In the genomic region with DNA sequence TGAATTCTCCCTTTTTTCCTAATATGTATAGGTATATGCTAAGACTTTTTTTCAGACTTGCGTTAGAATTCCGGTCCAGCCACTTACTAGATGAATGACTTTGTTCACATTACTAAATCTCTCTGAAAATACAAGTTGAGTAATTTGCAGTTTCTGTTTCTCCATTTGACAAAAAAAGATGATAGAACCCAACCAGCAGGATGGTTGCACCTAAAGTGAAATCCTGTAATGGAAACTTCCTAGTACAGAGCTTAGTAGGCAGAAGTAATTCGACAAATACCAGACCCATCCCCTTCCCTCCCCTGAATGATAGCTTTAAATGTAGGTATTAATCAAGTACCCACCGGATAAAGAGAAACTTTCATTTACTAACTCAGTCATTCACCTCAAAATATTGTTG, we compare ENCODE assay signal across 14 cellular contexts.
DNase-seq lines count a peak whose midpoint lies in the region; ATAC-seq, FAIRE-seq and TF ChIP-seq lines count a peak whose summit lies in the region.
"Had no signal": no experiment of that assay in that cellular context is flagged by ENCODE, and none has a peak within 500 bp of the region (broad histone marks: within the 10 kb centered on the region; RNA-seq: fewer than 3 reads in every experiment).

No MANE protein-coding gene starts in this region.

- CTCF ChIA-PET in HCT116 (lab: Charles Lee) = no interaction called here

- H4K20me1 ChIP-seq in HCT116 (ENCODE audit: insufficient read depth) = no peaks in the 10 kb centered on the region

- no peak for TF ChIP-seq POLR2A in HCT116 (IDR thresholded peaks at IDR 0.05; ENCODE audit: borderline replicate concordance, extremely low read depth, insufficient read depth, insufficient read length)

- RAD21 ChIA-PET in HCT116 (lab: Charles Lee; ENCODE audit: low non-redundant PET in 1 of 2, low total read pairs in 2 of 2, uncharacterized antibody in 2 of 2, unreplicated experiment in 2 of 2) = no interaction called here

- H3K79me2 ChIP-seq in HCT116 (ENCODE audit: insufficient read depth, low read length) = no peaks in the 10 kb centered on the region

- H3K9ac ChIP-seq in HCT116 (ENCODE audit: low read length) = no peak overlapping the region

- peak overlapping the region; percentile 85 for H2AFZ ChIP-seq in HCT116 (ENCODE audit: low read depth, low read length, poor library complexity, severe bottlenecking)

- peak overlapping the region in 1 of 2 experiments; percentile 3; a peak in 1 of 4 replicates for H3K4me3 ChIP-seq in HCT116 (replicated peaks in 1 of 2; ENCODE audit: low read depth in 1 of 2, low read length in 2 of 2)
- H3K4me3 ChIP-seq: HAP-1 had no signal

- H3K27ac Mint-ChIP-seq in T-helper 2 cell treated with Interferon-gamma antibody and Interleukin-4, amounts not matched to agents 5 μg/mL and 100 μg/mL, for 36 hours = peak overlapping the region; percentile 16
- H3K27ac Mint-ChIP-seq in osteocyte (ENCODE audit: unreplicated experiment) = peak overlapping the region; percentile 57

- FAIRE-seq in frontal cortex (lab: Jason Lieb, UNC) = no peak

- H3K9me3 ChIP-seq in HCT116 (ENCODE audit: control insufficient read depth in 1 of 2, insufficient read depth in 1 of 2, low read depth in 1 of 2, low read length in 2 of 2) = no peaks in the 10 kb centered on the region
- H3K9me3 ChIP-seq: HAP-1 had no signal

- no peaks in the 10 kb centered on the region for H3K9me3 Mint-ChIP-seq in T-helper 2 cell treated with Interferon-gamma antibody and Interleukin-4, amounts not matched to agents 5 μg/mL and 100 μg/mL, for 36 hours
- peaks cover 3% of the 10 kb centered on the region for H3K9me3 Mint-ChIP-seq in osteocyte (ENCODE audit: unreplicated experiment)

- BruUV-seq in HCT116 (replicated peaks; lab: Mats Ljungman, UMichigan) = no TSS peak

- H3K36me3 Mint-ChIP-seq in T-helper 2 cell treated with Interferon-gamma antibody and Interleukin-4, amounts not matched to agents 5 μg/mL and 100 μg/mL, for 36 hours (ENCODE audit: low read depth) = no peaks in the 10 kb centered on the region
- H3K36me3 Mint-ChIP-seq in osteocyte (ENCODE audit: unreplicated experiment) = no peaks in the 10 kb centered on the region
- H3K36me3 Mint-ChIP-seq: naive thymus-derived CD8-positive, alpha-beta T cell had no signal

- peak overlapping the region; percentile 44 for H3K4me3 Mint-ChIP-seq in T-helper 2 cell treated with Interferon-gamma antibody and Interleukin-4, amounts not matched to agents 5 μg/mL and 100 μg/mL, for 36 hours
- no peak overlapping the region for H3K4me3 Mint-ChIP-seq in osteocyte (ENCODE audit: unreplicated experiment)

- no peak for ATAC-seq in HCT116
- ATAC-seq in GM18858 (IDR thresholded peaks at IDR 0.05; ENCODE audit: unreplicated experiment) = no peak
- ATAC-seq: naive thymus-derived CD8-positive, alpha-beta T cell had no signal

- no peak overlapping the region for H3K27ac ChIP-seq in HCT116 (ENCODE audit: low read depth, low read length)
- H3K27ac ChIP-seq: HL-60 had no signal

- no peak for TF ChIP-seq RAD21 in HCT116 (IDR thresholded peaks at IDR 0.05; ENCODE audit: low read depth)

- no peaks in the 10 kb centered on the region for H3K9me2 ChIP-seq in HCT116 (ENCODE audit: insufficient read depth)

- H3K4me2 ChIP-seq in HCT116 (ENCODE audit: low read length) = peak overlapping the region; percentile 48

- TF ChIP-seq CTCF in HCT116 (IDR thresholded peaks at IDR 0.05 in 2 of 3, conservative IDR thresholded peaks at IDR 0.05 in 1 of 3; ENCODE audit: borderline replicate concordance in 1 of 3, insufficient read depth in 1 of 3, low read depth in 2 of 3, low read length in 2 of 3) = no peak
- TF ChIP-seq CTCF in osteocyte (IDR thresholded peaks at IDR 0.05) = no peak

- DNase-seq in SIG-M5 treated with dmso at 0.1 percent for 504 hours (lab: John Stamatoyannopoulos, UW; ENCODE audit: unreplicated experiment) (peak; percentile 54), SIG-M5 (lab: John Stamatoyannopoulos, UW) (no peak), HCT116 (ENCODE audit: low read depth, low spot score) (no peak), osteocyte (ENCODE audit: extremely low spot score, unreplicated experiment) (no peak), cerebellar nuclear complex (lab: John Stamatoyannopoulos, UW) (no peak), frontal cortex (ENCODE audit: low spot score in 2 of 2) (no peak)
- DNase-seq in T-helper 2 cell treated with Interferon-gamma antibody and Interleukin-4, amounts not matched to agents 5 μg/mL and 100 μg/mL, for 36 hours (ENCODE audit: low spot score) = peak; percentile 27
- DNase-seq: activated CD8-positive, alpha-beta memory T cell treated with anti-CD3 and anti-CD28 coated beads for 24 hours; DMS79; MM.1S; naive thymus-derived CD8-positive, alpha-beta T cell had no signal

- H3K4me1 ChIP-seq in HCT116 (ENCODE audit: control insufficient read depth in 1 of 2, insufficient read depth in 2 of 2, low read length in 2 of 2) = peaks cover 5 to 24% of the 10 kb centered on the region in 2 experiments; a peak in 3 of 4 replicates

- intact Hi-C loops in HCT116 (cut with micrococcal nuclease) = no loop called here

- H3K36me3 ChIP-seq in HCT116 (ENCODE audit: control insufficient read depth in 1 of 2, insufficient read depth in 2 of 2, low read length in 2 of 2) = no peaks in the 10 kb centered on the region
- H3K36me3 ChIP-seq: HAP-1 had no signal

- peaks cover 21% of the 10 kb centered on the region for H3K4me1 Mint-ChIP-seq in T-helper 2 cell treated with Interferon-gamma antibody and Interleukin-4, amounts not matched to agents 5 μg/mL and 100 μg/mL, for 36 hours (ENCODE audit: low read depth)
- H3K4me1 Mint-ChIP-seq in osteocyte (ENCODE audit: unreplicated experiment) = peaks cover 29% of the 10 kb centered on the region

- H3K27me3 ChIP-seq in HCT116 (ENCODE audit: insufficient read depth, low read length) = no peaks in the 10 kb centered on the region

- POLR2A ChIA-PET in HCT116 (lab: Charles Lee) = no interaction called here

- H3K27me3 Mint-ChIP-seq in T-helper 2 cell treated with Interferon-gamma antibody and Interleukin-4, amounts not matched to agents 5 μg/mL and 100 μg/mL, for 36 hours (ENCODE audit: low read depth) = peaks cover 4% of the 10 kb centered on the region
- H3K27me3 Mint-ChIP-seq in osteocyte (ENCODE audit: unreplicated experiment) = no peaks in the 10 kb centered on the region
- H3K27me3 Mint-ChIP-seq: naive thymus-derived CD8-positive, alpha-beta T cell had no signal

TF ChIP-seq in HCT116, 20 proteins besides CTCF, POLR2A, EP300 and RAD21:
- TF ChIP-seq TCF7L2 (IDR thresholded peaks at IDR 0.05; ENCODE audit: borderline replicate concordance, extremely low read depth, insufficient read depth, insufficient read length) (no peak), SRF (IDR thresholded peaks at IDR 0.05; ENCODE audit: low read depth) (no peak), EZH2phosphoT487 (IDR thresholded peaks at IDR 0.05; ENCODE audit: borderline replicate concordance) (no peak), EZH2 (IDR thresholded peaks at IDR 0.05) (no peak)
- TF ChIP-seq, protein P1, sequence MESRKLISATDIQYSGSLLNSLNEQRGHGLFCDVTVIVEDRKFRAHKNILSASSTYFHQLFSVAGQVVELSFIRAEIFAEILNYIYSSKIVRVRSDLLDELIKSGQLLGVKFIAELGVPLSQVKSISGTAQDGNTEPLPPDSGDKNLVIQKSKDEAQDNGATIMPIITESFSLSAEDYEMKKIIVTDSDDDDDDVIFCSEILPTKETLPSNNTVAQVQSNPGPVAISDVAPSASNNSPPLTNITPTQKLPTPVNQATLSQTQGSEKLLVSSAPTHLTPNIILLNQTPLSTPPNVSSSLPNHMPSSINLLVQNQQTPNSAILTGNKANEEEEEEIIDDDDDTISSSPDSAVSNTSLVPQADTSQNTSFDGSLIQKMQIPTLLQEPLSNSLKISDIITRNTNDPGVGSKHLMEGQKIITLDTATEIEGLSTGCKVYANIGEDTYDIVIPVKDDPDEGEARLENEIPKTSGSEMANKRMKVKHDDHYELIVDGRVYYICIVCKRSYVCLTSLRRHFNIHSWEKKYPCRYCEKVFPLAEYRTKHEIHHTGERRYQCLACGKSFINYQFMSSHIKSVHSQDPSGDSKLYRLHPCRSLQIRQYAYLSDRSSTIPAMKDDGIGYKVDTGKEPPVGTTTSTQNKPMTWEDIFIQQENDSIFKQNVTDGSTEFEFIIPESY (IDR thresholded peaks at IDR 0.05; ENCODE audit: extremely low read depth, insufficient replicate concordance, low read length) = no peak

Comparison
In these comparisons a context has a peak if more than half of its experiments do, and no peak if none do; other contexts are left out.
1. DNase-seq: peak in SIG-M5 treated with dmso at 0.1 percent for 504 hours (single experiment) and T-helper 2 cell treated with Interferon-gamma antibody and Interleukin-4, amounts not matched to agents 5 μg/mL and 100 μg/mL, for 36 hours (single experiment); none in SIG-M5 (single experiment), HCT116 (single experiment), osteocyte (single experiment), cerebellar nuclear complex (0 of 2) and frontal cortex (0 of 2).